9 cellular contexts compared by ENCODE assay signal in the genomic region with DNA sequence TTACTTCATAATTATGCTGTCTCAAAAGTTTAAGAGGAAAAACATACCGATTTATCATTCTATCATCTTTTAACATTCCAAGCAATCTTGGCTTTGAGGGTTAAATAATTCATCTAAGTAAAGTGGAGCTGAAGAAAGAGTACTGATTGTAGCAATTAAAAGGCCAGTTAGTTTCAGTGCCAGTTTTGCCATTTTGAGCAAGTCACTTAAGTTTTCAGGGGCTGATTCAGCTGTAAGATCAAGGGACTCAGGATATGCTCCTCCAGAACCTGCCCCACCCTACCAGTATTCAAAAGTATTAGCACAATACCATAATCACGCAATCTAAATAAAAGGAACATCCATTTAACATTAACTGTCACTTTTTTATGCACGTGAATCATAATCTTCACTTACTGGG. TPM values are rescaled to one million over a fixed set of nuclear protein-coding genes. Genes with fewer than 3 reads are reported as not detected.
DNase-seq lines count a peak whose midpoint lies in the region; ATAC-seq and TF ChIP-seq lines count a peak whose summit lies in the region.
"Had no signal": no experiment of that assay in that cellular context is flagged by ENCODE, and none has a peak within 500 bp of the region (broad histone marks: within the 10 kb centered on the region; RNA-seq: fewer than 3 reads in every experiment).

No MANE protein-coding gene starts in this region.

- H3K36me3 ChIP-seq in HCT116 (ENCODE audit: control insufficient read depth in 1 of 2, insufficient read depth in 2 of 2, low read length in 2 of 2) (peaks cover 12 to 18% of the 10 kb centered on the region in 2 experiments), vagina (peaks cover 0 to 19% of the 10 kb centered on the region in 2 donors)

- H2AFZ ChIP-seq in HCT116 (ENCODE audit: low read depth, low read length, poor library complexity, severe bottlenecking), result no peak overlapping the region

- H3K36me3 Mint-ChIP-seq in activated naive CD8-positive, alpha-beta T cell treated with anti-CD3 and anti-CD28 coated beads, Interleukin-2, amount 10 ng/mL, durations not matched to agents 7 days and 5 days, result peaks cover 19% of the 10 kb centered on the region

- H4K20me1 ChIP-seq in HCT116 (ENCODE audit: insufficient read depth), result no peaks in the 10 kb centered on the region; the same call in 1 of the 2 replicates

- H3K27me3 ChIP-seq in HCT116 (ENCODE audit: insufficient read depth, low read length), result no peaks in the 10 kb centered on the region
- no peaks in the 10 kb centered on the region for H3K27me3 ChIP-seq in vagina
- H3K27me3 ChIP-seq: SJSA1 had no signal

- peaks cover 67% of the 10 kb centered on the region for H3K79me2 ChIP-seq in HCT116 (ENCODE audit: insufficient read depth, low read length)

- no peak for TF ChIP-seq RAD21 in HCT116 (IDR thresholded peaks at IDR 0.05; ENCODE audit: low read depth)

- BruUV-seq in HCT116 (replicated peaks; lab: Mats Ljungman, UMichigan), result no TSS peak

- RAD21 ChIA-PET in HCT116 (lab: Charles Lee; ENCODE audit: low non-redundant PET in 1 of 2, low total read pairs in 2 of 2, uncharacterized antibody in 2 of 2, unreplicated experiment in 2 of 2), result interaction anchor here in 1 of 2 experiments (0.6 kb wide), 1 partner anchor 568 kb away, joined by 10 read pairs; no protein-coding TSS in a partner anchor

- no peaks in the 10 kb centered on the region for H3K27me3 Mint-ChIP-seq in activated naive CD8-positive, alpha-beta T cell treated with anti-CD3 and anti-CD28 coated beads, Interleukin-2, amount 10 ng/mL, durations not matched to agents 7 days and 5 days

- no peaks in the 10 kb centered on the region for H3K9me2 ChIP-seq in HCT116 (ENCODE audit: insufficient read depth)

- no peak overlapping the region for H3K27ac ChIP-seq in HCT116 (ENCODE audit: low read depth, low read length)
- no peak overlapping the region for H3K27ac ChIP-seq in vagina

- peak overlapping the region; percentile 98 for H3K4me3 Mint-ChIP-seq in activated naive CD8-positive, alpha-beta T cell treated with anti-CD3 and anti-CD28 coated beads, Interleukin-2, amount 10 ng/mL, durations not matched to agents 7 days and 5 days

- H3K4me2 ChIP-seq in HCT116 (ENCODE audit: low read length), result peak overlapping the region; percentile 82; the same call in 1 of the 2 replicates

- TF ChIP-seq CTCF in HCT116 (IDR thresholded peaks at IDR 0.05 in 2 of 3, conservative IDR thresholded peaks at IDR 0.05 in 1 of 3; ENCODE audit: borderline replicate concordance in 1 of 3, insufficient read depth in 1 of 3, low read depth in 2 of 3, low read length in 2 of 3) (no peak), vagina (IDR thresholded peaks at IDR 0.05) (no peak)

- DNase-seq in AG08396 (ENCODE audit: low spot score), result peak; percentile 5
- no peak for DNase-seq in HCT116 (ENCODE audit: low read depth, low spot score)
- DNase-seq in activated naive CD8-positive, alpha-beta T cell treated with anti-CD3 and anti-CD28 coated beads, Interleukin-2, amount 10 ng/mL, durations not matched to agents 7 days and 5 days, result no peak
- peak; percentile 18 for DNase-seq in medulla oblongata (ENCODE audit: extremely low spot score)
- no peak for DNase-seq in NK-92 treated with Interleukin-12 subunit alpha and Interleukin-12 subunit beta, amount 100 ng/mL, for 24 hours (lab: John Stamatoyannopoulos, UW)
- no peak for DNase-seq in vagina (ENCODE audit: extremely low spot score in 2 of 2)

- ATAC-seq in HCT116 (no peak), GM21717 (IDR thresholded peaks at IDR 0.05; ENCODE audit: unreplicated experiment) (no peak), HG02885 (IDR thresholded peaks at IDR 0.05; ENCODE audit: poor library complexity, unreplicated experiment) (no peak)
- no peak for ATAC-seq in activated naive CD8-positive, alpha-beta T cell treated with anti-CD3 and anti-CD28 coated beads, Interleukin-2, amount 10 ng/mL, durations not matched to agents 7 days and 5 days (ENCODE audit: low read depth)

- POLR2A ChIA-PET in HCT116 (lab: Charles Lee), result no interaction called here
- POLR2A ChIA-PET in activated naive CD8-positive, alpha-beta T cell treated with anti-CD3 and anti-CD28 coated beads, Interleukin-2, amount 10 ng/mL, durations not matched to agents 7 days and 5 days (lab: Charles Lee), result no interaction called here

- H3K9me3 Mint-ChIP-seq in activated naive CD8-positive, alpha-beta T cell treated with anti-CD3 and anti-CD28 coated beads, Interleukin-2, amount 10 ng/mL, durations not matched to agents 7 days and 5 days, result no peaks in the 10 kb centered on the region

- no peak overlapping the region for H3K27ac Mint-ChIP-seq in activated naive CD8-positive, alpha-beta T cell treated with anti-CD3 and anti-CD28 coated beads, Interleukin-2, amount 10 ng/mL, durations not matched to agents 7 days and 5 days

- CTCF ChIA-PET in HCT116 (lab: Charles Lee), result no interaction called here

- H3K9me3 ChIP-seq in HCT116 (ENCODE audit: control insufficient read depth in 1 of 2, insufficient read depth in 1 of 2, low read depth in 1 of 2, low read length in 2 of 2) (no peaks in the 10 kb centered on the region), vagina (no peaks in the 10 kb centered on the region)
- H3K9me3 ChIP-seq: SJSA1 had no signal

- intact Hi-C loops in HCT116 (cut with micrococcal nuclease), result no loop called here
- intact Hi-C loops in vagina (cut with DNase I), result no loop called here

- H3K4me1 ChIP-seq in HCT116 (ENCODE audit: control insufficient read depth in 1 of 2, insufficient read depth in 2 of 2, low read length in 2 of 2), result peaks cover 10 to 18% of the 10 kb centered on the region in 2 experiments; a peak in 3 of 4 replicates
- H3K4me1 ChIP-seq in vagina, result peaks cover 27% of the 10 kb centered on the region

- H3K4me1 Mint-ChIP-seq in activated naive CD8-positive, alpha-beta T cell treated with anti-CD3 and anti-CD28 coated beads, Interleukin-2, amount 10 ng/mL, durations not matched to agents 7 days and 5 days, result peaks cover 24% of the 10 kb centered on the region

- no peak for TF ChIP-seq POLR2A in HCT116 (IDR thresholded peaks at IDR 0.05; ENCODE audit: borderline replicate concordance, extremely low read depth, insufficient read depth, insufficient read length)
- TF ChIP-seq POLR2A in vagina (IDR thresholded peaks at IDR 0.05), result no peak

- H3K9ac ChIP-seq in HCT116 (ENCODE audit: low read length), result no peak overlapping the region

- H3K4me3 ChIP-seq in HCT116 (replicated peaks in 1 of 2; ENCODE audit: low read depth in 1 of 2, low read length in 2 of 2) (peak overlapping the region in 1 of 2 experiments; percentile 68; a peak in 1 of 4 replicates), vagina (peak overlapping the region in 1 of 2 donors; percentile 88)

TF ChIP-seq in HCT116, 20 proteins besides CTCF, POLR2A, EP300 and RAD21 (continues in another document):
- TF ChIP-seq POLR2AphosphoS5 (IDR thresholded peaks at IDR 0.05; ENCODE audit: low read depth, low read length) (no peak), CEBPB (IDR thresholded peaks at IDR 0.05; ENCODE audit: low read depth) (no peak), YY1 (IDR thresholded peaks at IDR 0.05; ENCODE audit: extremely low read depth, insufficient replicate concordance, low read depth, low read length) (no peak), ELF1 (IDR thresholded peaks at IDR 0.05; ENCODE audit: borderline replicate concordance, low read depth) (no peak), EZH2phosphoT487 (IDR thresholded peaks at IDR 0.05; ENCODE audit: borderline replicate concordance) (no peak), SRF (IDR thresholded peaks at IDR 0.05; ENCODE audit: low read depth) (no peak), EZH2 (IDR thresholded peaks at IDR 0.05) (no peak), FOSL1 (IDR thresholded peaks at IDR 0.05; ENCODE audit: low read depth) (no peak)
- TF ChIP-seq, protein P1, sequence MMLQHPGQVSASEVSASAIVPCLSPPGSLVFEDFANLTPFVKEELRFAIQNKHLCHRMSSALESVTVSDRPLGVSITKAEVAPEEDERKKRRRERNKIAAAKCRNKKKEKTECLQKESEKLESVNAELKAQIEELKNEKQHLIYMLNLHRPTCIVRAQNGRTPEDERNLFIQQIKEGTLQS (IDR thresholded peaks at IDR 0.05), result no peak
- TF ChIP-seq, protein P2, sequence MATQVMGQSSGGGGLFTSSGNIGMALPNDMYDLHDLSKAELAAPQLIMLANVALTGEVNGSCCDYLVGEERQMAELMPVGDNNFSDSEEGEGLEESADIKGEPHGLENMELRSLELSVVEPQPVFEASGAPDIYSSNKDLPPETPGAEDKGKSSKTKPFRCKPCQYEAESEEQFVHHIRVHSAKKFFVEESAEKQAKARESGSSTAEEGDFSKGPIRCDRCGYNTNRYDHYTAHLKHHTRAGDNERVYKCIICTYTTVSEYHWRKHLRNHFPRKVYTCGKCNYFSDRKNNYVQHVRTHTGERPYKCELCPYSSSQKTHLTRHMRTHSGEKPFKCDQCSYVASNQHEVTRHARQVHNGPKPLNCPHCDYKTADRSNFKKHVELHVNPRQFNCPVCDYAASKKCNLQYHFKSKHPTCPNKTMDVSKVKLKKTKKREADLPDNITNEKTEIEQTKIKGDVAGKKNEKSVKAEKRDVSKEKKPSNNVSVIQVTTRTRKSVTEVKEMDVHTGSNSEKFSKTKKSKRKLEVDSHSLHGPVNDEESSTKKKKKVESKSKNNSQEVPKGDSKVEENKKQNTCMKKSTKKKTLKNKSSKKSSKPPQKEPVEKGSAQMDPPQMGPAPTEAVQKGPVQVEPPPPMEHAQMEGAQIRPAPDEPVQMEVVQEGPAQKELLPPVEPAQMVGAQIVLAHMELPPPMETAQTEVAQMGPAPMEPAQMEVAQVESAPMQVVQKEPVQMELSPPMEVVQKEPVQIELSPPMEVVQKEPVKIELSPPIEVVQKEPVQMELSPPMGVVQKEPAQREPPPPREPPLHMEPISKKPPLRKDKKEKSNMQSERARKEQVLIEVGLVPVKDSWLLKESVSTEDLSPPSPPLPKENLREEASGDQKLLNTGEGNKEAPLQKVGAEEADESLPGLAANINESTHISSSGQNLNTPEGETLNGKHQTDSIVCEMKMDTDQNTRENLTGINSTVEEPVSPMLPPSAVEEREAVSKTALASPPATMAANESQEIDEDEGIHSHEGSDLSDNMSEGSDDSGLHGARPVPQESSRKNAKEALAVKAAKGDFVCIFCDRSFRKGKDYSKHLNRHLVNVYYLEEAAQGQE (IDR thresholded peaks at IDR 0.05; ENCODE audit: low read depth), result no peak

RNA-seq across cellular contexts. Expression of a gene that starts 1.9 kb away (rescaled TPM):
- total RNA-seq in HCT116 (2021; ENCODE audit: unreplicated experiment), result 60.0 TPM
- polyA plus RNA-seq in HCT116 (2012), result 53.0 and 59.6 TPM in 2 replicates
- total RNA-seq in activated naive CD8-positive, alpha-beta T cell treated with anti-CD3 and anti-CD28 coated beads, Interleukin-2, amount 10 ng/mL, durations not matched to agents 7 days and 5 days, result 10 to 100 TPM; 64.3 to 67.4 TPM
- 378 TPM for total RNA-seq in vagina

RNA-seq across cellular contexts. Expression of a gene that starts 45.2 kb away (rescaled TPM):
- not detected for total RNA-seq in HCT116 (2021; ENCODE audit: unreplicated experiment)
- not detected in 2 replicates for polyA plus RNA-seq in HCT116 (2012)
- 1 to 10 TPM; 1.3 to 1.4 TPM for total RNA-seq in activated naive CD8-positive, alpha-beta T cell treated with anti-CD3 and anti-CD28 coated beads, Interleukin-2, amount 10 ng/mL, durations not matched to agents 7 days and 5 days
- not detected for total RNA-seq in vagina
- total RNA-seq: SJSA1 had no signal

Comparison
In these comparisons a context has a peak if more than half of its experiments do, and no peak if none do; other contexts are left out.
1. DNase-seq: peak in AG08396 (single experiment) and medulla oblongata (single experiment); none in HCT116 (single experiment), activated naive CD8-positive, alpha-beta T cell treated with anti-CD3 and anti-CD28 coated beads, Interleukin-2, amount 10 ng/mL, durations not matched to agents 7 days and 5 days (single experiment), NK-92 treated with Interleukin-12 subunit alpha and Interleukin-12 subunit beta, amount 100 ng/mL, for 24 hours (single experiment) and vagina (0 of 2).